In the genomic region with DNA sequence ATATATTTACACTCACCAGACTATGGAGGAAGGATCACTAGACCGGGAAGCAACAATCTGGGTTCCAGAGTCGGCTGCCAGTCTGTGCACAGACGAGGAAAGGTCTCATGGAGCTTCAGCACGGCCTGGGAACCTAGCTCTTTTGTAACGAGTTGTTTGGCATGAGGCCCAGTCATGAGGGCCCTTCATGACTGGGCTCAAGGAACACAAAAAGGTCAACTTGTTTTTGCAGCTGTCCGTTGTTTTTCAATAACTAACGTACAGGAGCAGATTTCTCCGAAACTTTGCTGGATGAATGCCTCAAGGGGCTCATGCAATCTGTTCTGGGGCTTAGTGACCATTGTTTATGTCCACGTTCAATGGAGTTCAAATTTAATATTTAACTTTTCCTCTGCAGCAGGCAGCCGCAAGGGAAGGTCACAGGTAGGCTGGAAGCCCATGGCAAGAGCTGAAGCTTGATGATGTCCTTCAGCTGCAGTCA, we compare ENCODE assay signal across 1 cellular context.
TF ChIP-seq lines count a peak whose summit lies in the region.

No MANE protein-coding gene starts in this region.

TF ChIP-seq in HepG2, 621 proteins besides CTCF, POLR2A, EP300 and RAD21 (continued from another document and continues in another):
- TF ChIP-seq, protein P1, sequence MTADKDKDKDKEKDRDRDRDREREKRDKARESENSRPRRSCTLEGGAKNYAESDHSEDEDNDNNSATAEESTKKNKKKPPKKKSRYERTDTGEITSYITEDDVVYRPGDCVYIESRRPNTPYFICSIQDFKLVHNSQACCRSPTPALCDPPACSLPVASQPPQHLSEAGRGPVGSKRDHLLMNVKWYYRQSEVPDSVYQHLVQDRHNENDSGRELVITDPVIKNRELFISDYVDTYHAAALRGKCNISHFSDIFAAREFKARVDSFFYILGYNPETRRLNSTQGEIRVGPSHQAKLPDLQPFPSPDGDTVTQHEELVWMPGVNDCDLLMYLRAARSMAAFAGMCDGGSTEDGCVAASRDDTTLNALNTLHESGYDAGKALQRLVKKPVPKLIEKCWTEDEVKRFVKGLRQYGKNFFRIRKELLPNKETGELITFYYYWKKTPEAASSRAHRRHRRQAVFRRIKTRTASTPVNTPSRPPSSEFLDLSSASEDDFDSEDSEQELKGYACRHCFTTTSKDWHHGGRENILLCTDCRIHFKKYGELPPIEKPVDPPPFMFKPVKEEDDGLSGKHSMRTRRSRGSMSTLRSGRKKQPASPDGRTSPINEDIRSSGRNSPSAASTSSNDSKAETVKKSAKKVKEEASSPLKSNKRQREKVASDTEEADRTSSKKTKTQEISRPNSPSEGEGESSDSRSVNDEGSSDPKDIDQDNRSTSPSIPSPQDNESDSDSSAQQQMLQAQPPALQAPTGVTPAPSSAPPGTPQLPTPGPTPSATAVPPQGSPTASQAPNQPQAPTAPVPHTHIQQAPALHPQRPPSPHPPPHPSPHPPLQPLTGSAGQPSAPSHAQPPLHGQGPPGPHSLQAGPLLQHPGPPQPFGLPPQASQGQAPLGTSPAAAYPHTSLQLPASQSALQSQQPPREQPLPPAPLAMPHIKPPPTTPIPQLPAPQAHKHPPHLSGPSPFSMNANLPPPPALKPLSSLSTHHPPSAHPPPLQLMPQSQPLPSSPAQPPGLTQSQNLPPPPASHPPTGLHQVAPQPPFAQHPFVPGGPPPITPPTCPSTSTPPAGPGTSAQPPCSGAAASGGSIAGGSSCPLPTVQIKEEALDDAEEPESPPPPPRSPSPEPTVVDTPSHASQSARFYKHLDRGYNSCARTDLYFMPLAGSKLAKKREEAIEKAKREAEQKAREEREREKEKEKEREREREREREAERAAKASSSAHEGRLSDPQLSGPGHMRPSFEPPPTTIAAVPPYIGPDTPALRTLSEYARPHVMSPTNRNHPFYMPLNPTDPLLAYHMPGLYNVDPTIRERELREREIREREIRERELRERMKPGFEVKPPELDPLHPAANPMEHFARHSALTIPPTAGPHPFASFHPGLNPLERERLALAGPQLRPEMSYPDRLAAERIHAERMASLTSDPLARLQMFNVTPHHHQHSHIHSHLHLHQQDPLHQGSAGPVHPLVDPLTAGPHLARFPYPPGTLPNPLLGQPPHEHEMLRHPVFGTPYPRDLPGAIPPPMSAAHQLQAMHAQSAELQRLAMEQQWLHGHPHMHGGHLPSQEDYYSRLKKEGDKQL (CRISPR knock-in tag; IDR thresholded peaks at IDR 0.05; ENCODE audit: low read depth), result no peak; the same call in 1 of the 2 replicates
- TF ChIP-seq, protein P2, sequence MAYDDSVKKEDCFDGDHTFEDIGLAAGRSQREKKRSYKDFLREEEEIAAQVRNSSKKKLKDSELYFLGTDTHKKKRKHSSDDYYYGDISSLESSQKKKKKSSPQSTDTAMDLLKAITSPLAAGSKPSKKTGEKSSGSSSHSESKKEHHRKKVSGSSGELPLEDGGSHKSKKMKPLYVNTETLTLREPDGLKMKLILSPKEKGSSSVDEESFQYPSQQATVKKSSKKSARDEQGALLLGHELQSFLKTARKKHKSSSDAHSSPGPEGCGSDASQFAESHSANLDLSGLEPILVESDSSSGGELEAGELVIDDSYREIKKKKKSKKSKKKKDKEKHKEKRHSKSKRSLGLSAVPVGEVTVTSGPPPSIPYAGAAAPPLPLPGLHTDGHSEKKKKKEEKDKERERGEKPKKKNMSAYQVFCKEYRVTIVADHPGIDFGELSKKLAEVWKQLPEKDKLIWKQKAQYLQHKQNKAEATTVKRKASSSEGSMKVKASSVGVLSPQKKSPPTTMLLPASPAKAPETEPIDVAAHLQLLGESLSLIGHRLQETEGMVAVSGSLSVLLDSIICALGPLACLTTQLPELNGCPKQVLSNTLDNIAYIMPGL (CRISPR knock-in tag; IDR thresholded peaks at IDR 0.05; ENCODE audit: borderline replicate concordance in 1 of 2, low read depth in 1 of 2), result peak in 1 of 2 experiments; percentile 23; a peak in 1 of 4 replicates
- TF ChIP-seq EZH2 (conservative IDR thresholded peaks at IDR 0.05; ENCODE audit: low read depth, low read length), result no peak
- TF ChIP-seq ZNF274 (CRISPR knock-in tag; IDR thresholded peaks at IDR 0.05), result no peak
- TF ChIP-seq BRCA1 (CRISPR knock-in tag; IDR thresholded peaks at IDR 0.05), result no peak
- TF ChIP-seq, protein P3, sequence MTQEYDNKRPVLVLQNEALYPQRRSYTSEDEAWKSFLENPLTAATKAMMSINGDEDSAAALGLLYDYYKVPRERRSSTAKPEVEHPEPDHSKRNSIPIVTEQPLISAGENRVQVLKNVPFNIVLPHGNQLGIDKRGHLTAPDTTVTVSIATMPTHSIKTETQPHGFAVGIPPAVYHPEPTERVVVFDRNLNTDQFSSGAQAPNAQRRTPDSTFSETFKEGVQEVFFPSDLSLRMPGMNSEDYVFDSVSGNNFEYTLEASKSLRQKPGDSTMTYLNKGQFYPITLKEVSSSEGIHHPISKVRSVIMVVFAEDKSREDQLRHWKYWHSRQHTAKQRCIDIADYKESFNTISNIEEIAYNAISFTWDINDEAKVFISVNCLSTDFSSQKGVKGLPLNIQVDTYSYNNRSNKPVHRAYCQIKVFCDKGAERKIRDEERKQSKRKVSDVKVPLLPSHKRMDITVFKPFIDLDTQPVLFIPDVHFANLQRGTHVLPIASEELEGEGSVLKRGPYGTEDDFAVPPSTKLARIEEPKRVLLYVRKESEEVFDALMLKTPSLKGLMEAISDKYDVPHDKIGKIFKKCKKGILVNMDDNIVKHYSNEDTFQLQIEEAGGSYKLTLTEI (CRISPR knock-in tag; conservative IDR thresholded peaks at IDR 0.05), result no peak
- TF ChIP-seq SRSF4 (IDR thresholded peaks at IDR 0.05; ENCODE audit: low read depth, low read length, poor library complexity, severe bottlenecking), result no peak
- no peak for TF ChIP-seq PAX8 (CRISPR knock-in tag; IDR thresholded peaks at IDR 0.05; ENCODE audit: borderline replicate concordance)
- no peak for TF ChIP-seq ZNF121 (CRISPR knock-in tag; IDR thresholded peaks at IDR 0.05)
- TF ChIP-seq GABPB1 (CRISPR knock-in tag; IDR thresholded peaks at IDR 0.05), result no peak
- TF ChIP-seq ZNF674 (CRISPR knock-in tag; IDR thresholded peaks at IDR 0.05; ENCODE audit: low read depth), result no peak
- TF ChIP-seq ZNF761 (CRISPR knock-in tag; conservative IDR thresholded peaks at IDR 0.05), result no peak
- no peak; the same call in 1 of the 2 replicates for TF ChIP-seq ELF1 (CRISPR knock-in tag; IDR thresholded peaks at IDR 0.05)
- TF ChIP-seq, protein P4, sequence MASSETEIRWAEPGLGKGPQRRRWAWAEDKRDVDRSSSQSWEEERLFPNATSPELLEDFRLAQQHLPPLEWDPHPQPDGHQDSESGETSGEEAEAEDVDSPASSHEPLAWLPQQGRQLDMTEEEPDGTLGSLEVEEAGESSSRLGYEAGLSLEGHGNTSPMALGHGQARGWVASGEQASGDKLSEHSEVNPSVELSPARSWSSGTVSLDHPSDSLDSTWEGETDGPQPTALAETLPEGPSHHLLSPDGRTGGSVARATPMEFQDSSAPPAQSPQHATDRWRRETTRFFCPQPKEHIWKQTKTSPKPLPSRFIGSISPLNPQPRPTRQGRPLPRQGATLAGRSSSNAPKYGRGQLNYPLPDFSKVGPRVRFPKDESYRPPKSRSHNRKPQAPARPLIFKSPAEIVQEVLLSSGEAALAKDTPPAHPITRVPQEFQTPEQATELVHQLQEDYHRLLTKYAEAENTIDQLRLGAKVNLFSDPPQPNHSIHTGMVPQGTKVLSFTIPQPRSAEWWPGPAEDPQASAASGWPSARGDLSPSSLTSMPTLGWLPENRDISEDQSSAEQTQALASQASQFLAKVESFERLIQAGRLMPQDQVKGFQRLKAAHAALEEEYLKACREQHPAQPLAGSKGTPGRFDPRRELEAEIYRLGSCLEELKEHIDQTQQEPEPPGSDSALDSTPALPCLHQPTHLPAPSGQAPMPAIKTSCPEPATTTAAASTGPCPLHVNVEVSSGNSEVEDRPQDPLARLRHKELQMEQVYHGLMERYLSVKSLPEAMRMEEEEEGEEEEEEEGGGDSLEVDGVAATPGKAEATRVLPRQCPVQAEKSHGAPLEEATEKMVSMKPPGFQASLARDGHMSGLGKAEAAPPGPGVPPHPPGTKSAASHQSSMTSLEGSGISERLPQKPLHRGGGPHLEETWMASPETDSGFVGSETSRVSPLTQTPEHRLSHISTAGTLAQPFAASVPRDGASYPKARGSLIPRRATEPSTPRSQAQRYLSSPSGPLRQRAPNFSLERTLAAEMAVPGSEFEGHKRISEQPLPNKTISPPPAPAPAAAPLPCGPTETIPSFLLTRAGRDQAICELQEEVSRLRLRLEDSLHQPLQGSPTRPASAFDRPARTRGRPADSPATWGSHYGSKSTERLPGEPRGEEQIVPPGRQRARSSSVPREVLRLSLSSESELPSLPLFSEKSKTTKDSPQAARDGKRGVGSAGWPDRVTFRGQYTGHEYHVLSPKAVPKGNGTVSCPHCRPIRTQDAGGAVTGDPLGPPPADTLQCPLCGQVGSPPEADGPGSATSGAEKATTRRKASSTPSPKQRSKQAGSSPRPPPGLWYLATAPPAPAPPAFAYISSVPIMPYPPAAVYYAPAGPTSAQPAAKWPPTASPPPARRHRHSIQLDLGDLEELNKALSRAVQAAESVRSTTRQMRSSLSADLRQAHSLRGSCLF (CRISPR knock-in tag; IDR thresholded peaks at IDR 0.05; ENCODE audit: borderline replicate concordance), result no peak
- TF ChIP-seq MED1 (CRISPR knock-in tag; IDR thresholded peaks at IDR 0.05), result peak; percentile 27; the same call in 1 of the 2 replicates
- 0 out of 2 replicates have a peak, but pooled peaks have one; percentile 55 for TF ChIP-seq ELF3 (CRISPR knock-in tag; IDR thresholded peaks at IDR 0.05)
- TF ChIP-seq PHF5A (CRISPR knock-in tag; IDR thresholded peaks at IDR 0.05; ENCODE audit: low read depth, unreplicated experiment), result no peak
- no peak for TF ChIP-seq ZNF891 (CRISPR knock-in tag; IDR thresholded peaks at IDR 0.05)
- peak; percentile 56; the same call in 1 of the 2 replicates for TF ChIP-seq NCOA2 (CRISPR knock-in tag; IDR thresholded peaks at IDR 0.05)
- TF ChIP-seq HOMEZ (CRISPR knock-in tag; IDR thresholded peaks at IDR 0.05; ENCODE audit: low read depth), result no peak
- no peak for TF ChIP-seq KDM1A (CRISPR knock-in tag; IDR thresholded peaks at IDR 0.05)
- no peak for TF ChIP-seq SYNCRIP (IDR thresholded peaks at IDR 0.05; ENCODE audit: insufficient read depth, low read depth, low read length)
- TF ChIP-seq ZNF672 (CRISPR knock-in tag; IDR thresholded peaks at IDR 0.05), result no peak
- TF ChIP-seq AGO2 (optimal IDR thresholded peaks at IDR 0.05; ENCODE audit: low read depth, low read length), result no peak
- no peak for TF ChIP-seq MLLT10 (CRISPR knock-in tag; IDR thresholded peaks at IDR 0.05)
- TF ChIP-seq, protein P5, sequence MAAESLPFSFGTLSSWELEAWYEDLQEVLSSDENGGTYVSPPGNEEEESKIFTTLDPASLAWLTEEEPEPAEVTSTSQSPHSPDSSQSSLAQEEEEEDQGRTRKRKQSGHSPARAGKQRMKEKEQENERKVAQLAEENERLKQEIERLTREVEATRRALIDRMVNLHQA (CRISPR knock-in tag; IDR thresholded peaks at IDR 0.05), result no peak
- no peak for TF ChIP-seq ZNF441 (CRISPR knock-in tag; IDR thresholded peaks at IDR 0.05; ENCODE audit: borderline replicate concordance)
- no peak for TF ChIP-seq ZNF720 (CRISPR knock-in tag; IDR thresholded peaks at IDR 0.05)
- no peak for TF ChIP-seq TERF1 (CRISPR knock-in tag; IDR thresholded peaks at IDR 0.05)
- TF ChIP-seq, protein P6, sequence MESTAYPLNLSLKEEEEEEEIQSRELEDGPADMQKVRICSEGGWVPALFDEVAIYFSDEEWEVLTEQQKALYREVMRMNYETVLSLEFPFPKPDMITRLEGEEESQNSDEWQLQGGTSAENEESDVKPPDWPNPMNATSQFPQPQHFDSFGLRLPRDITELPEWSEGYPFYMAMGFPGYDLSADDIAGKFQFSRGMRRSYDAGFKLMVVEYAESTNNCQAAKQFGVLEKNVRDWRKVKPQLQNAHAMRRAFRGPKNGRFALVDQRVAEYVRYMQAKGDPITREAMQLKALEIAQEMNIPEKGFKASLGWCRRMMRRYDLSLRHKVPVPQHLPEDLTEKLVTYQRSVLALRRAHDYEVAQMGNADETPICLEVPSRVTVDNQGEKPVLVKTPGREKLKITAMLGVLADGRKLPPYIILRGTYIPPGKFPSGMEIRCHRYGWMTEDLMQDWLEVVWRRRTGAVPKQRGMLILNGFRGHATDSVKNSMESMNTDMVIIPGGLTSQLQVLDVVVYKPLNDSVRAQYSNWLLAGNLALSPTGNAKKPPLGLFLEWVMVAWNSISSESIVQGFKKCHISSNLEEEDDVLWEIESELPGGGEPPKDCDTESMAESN (CRISPR knock-in tag; conservative IDR thresholded peaks at IDR 0.05), result no peak; the same call in 1 of the 2 replicates
- TF ChIP-seq, protein P7, sequence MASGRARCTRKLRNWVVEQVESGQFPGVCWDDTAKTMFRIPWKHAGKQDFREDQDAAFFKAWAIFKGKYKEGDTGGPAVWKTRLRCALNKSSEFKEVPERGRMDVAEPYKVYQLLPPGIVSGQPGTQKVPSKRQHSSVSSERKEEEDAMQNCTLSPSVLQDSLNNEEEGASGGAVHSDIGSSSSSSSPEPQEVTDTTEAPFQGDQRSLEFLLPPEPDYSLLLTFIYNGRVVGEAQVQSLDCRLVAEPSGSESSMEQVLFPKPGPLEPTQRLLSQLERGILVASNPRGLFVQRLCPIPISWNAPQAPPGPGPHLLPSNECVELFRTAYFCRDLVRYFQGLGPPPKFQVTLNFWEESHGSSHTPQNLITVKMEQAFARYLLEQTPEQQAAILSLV (CRISPR knock-in tag; IDR thresholded peaks at IDR 0.05; ENCODE audit: borderline replicate concordance), result no peak
- TF ChIP-seq, protein P8, sequence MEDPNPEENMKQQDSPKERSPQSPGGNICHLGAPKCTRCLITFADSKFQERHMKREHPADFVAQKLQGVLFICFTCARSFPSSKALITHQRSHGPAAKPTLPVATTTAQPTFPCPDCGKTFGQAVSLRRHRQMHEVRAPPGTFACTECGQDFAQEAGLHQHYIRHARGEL (CRISPR knock-in tag; IDR thresholded peaks at IDR 0.05), result no peak
- no peak for TF ChIP-seq CBX2 (IDR thresholded peaks at IDR 0.05; ENCODE audit: low read depth, low read length)
- TF ChIP-seq CBX2 (CRISPR knock-in tag; IDR thresholded peaks at IDR 0.05; ENCODE audit: low read depth), result no peak
- no peak for TF ChIP-seq ZNF83 (CRISPR knock-in tag; IDR thresholded peaks at IDR 0.05; ENCODE audit: borderline replicate concordance)
- TF ChIP-seq CREM (IDR thresholded peaks at IDR 0.05), result no peak
- TF ChIP-seq CREM (CRISPR knock-in tag; IDR thresholded peaks at IDR 0.05), result no peak
- TF ChIP-seq TOE1 (CRISPR knock-in tag; IDR thresholded peaks at IDR 0.05), result no peak
- no peak for TF ChIP-seq HNRNPLL (IDR thresholded peaks at IDR 0.05; ENCODE audit: low read depth, low read length, poor library complexity, severe bottlenecking)
